10 cellular contexts compared by ENCODE assay signal in genomic region chr1:165943198-165943597, GRCh38.
DNase-seq lines count a peak whose midpoint lies in the region; ATAC-seq, FAIRE-seq and TF ChIP-seq lines count a peak whose summit lies in the region.
"Had no signal": no experiment of that assay in that cellular context is flagged by ENCODE, and none has a peak within 500 bp of the region (broad histone marks: within the 10 kb centered on the region; RNA-seq: fewer than 3 reads in every experiment).

No MANE protein-coding gene starts in this region.

- FAIRE-seq in K562 (lab: Jason Lieb, UNC) = peak; percentile 23

- peaks cover 0 to 4% of the 10 kb centered on the region in 2 experiments; a peak in 1 of 5 replicates for H3K4me1 ChIP-seq in K562 (replicated peaks in 1 of 2; ENCODE audit: control insufficient read depth in 2 of 2, insufficient read depth in 2 of 2, low read length in 2 of 2)
- H3K4me1 ChIP-seq: prostate gland had no signal

- no TSS peak for BruUV-seq in K562 (replicated peaks; lab: Mats Ljungman, UMichigan)

- POLR2A ChIA-PET in K562 (lab: Yijun Ruan, JAX) = interaction anchor here (1.8 kb wide), 1 partner anchor 9 kb away, joined by 4 read pairs; no protein-coding TSS in a partner anchor

- H3K27me3 ChIP-seq in K562 (ENCODE audit: control insufficient read depth in 2 of 2, insufficient read depth in 2 of 2, low read length in 2 of 2) = peaks cover 34 to 40% of the 10 kb centered on the region in 2 experiments
- H3K27me3 ChIP-seq in brain microvascular endothelial cell (replicated peaks) = no peaks in the 10 kb centered on the region

- CTCF ChIA-PET in K562 (lab: Yijun Ruan, JAX; ENCODE audit: low intra/inter-chr PET ratio) = no interaction called here

- no peak overlapping the region for H3K4me3 ChIP-seq in AG10803 (ENCODE audit: low read length)
- no peak overlapping the region for H3K4me3 ChIP-seq in K562
- H3K4me3 ChIP-seq in brain microvascular endothelial cell (ENCODE audit: low read depth, low read length) = no peak overlapping the region
- H3K4me3 ChIP-seq: prostate gland had no signal

- no peak for TF ChIP-seq POLR2A in K562 (conservative IDR thresholded peaks at IDR 0.05)

- no peak overlapping the region for H3K4me2 ChIP-seq in K562 (ENCODE audit: insufficient read depth, low read length)

- no peaks in the 10 kb centered on the region for H3K9me1 ChIP-seq in K562 (ENCODE audit: control insufficient read depth, insufficient read depth, low read length)

- in situ Hi-C loops in K562 (cut with MboI) = no loop called here
- in situ Hi-C loops in brain microvascular endothelial cell (cut with HindIII; ENCODE audit: low pct_ligation_motif_present, low sequenced_read_pairs) = no loop called here

- H3K36me3 ChIP-seq in K562 (ENCODE audit: control insufficient read depth, insufficient read depth, low read length) (no peaks in the 10 kb centered on the region), brain microvascular endothelial cell (replicated peaks) (no peaks in the 10 kb centered on the region)
- H3K36me3 ChIP-seq: prostate gland had no signal

- TF ChIP-seq CTCF in AG10803 (conservative IDR thresholded peaks at IDR 0.05; ENCODE audit: low read length) (0 out of 2 replicates have a peak, but pooled peaks have one; percentile 6), K562 (IDR thresholded peaks at IDR 0.05 in 2 of 3, conservative IDR thresholded peaks at IDR 0.05 in 1 of 3; ENCODE audit: insufficient read depth in 2 of 3, low read depth in 1 of 3, low read length in 3 of 3) (no peak), brain microvascular endothelial cell (IDR thresholded peaks at IDR 0.05; ENCODE audit: low read depth, low read length, missing control alignments) (no peak)

- ATAC-seq in GM18868 (IDR thresholded peaks at IDR 0.05; ENCODE audit: unreplicated experiment) (peak; percentile 63), HG03432 (IDR thresholded peaks at IDR 0.05; ENCODE audit: unreplicated experiment) (peak; percentile 64), K562 (peak; percentile 54; the same call in 2 of the 3 replicates), GM18870 (IDR thresholded peaks at IDR 0.05; ENCODE audit: unreplicated experiment) (no peak)
- ATAC-seq: activated CD8-positive, alpha-beta T cell treated with anti-CD3 and anti-CD28 coated beads, Interleukin-2, amount 10 ng/mL, durations not matched to agents 7 days and 5 days had no signal

- no peaks in the 10 kb centered on the region for H3K9me3 ChIP-seq in K562 (replicated peaks; ENCODE audit: control insufficient read depth, insufficient read depth, low read depth, low read length)
- H3K9me3 ChIP-seq: prostate gland had no signal

- TF ChIP-seq EP300 in K562 (IDR thresholded peaks at IDR 0.05; ENCODE audit: low read length) = no peak

- no peaks in the 10 kb centered on the region for H4K20me1 ChIP-seq in K562 (replicated peaks; ENCODE audit: control insufficient read depth, insufficient read depth, low read length)

- H3K27ac ChIP-seq in K562 (ENCODE audit: extremely low read depth, low read depth, low read length) (no peak overlapping the region), brain microvascular endothelial cell (no peak overlapping the region)
- H3K27ac ChIP-seq: prostate gland had no signal

- no peak overlapping the region for H2AFZ ChIP-seq in K562 (ENCODE audit: low read depth, low read length)

- no peak for TF ChIP-seq RAD21 in K562 (CRISPR knock-in tag; conservative IDR thresholded peaks at IDR 0.05 in 1 of 2, IDR thresholded peaks at IDR 0.05 in 1 of 2)

- DNase-seq in AG10803 (ENCODE audit: low read depth) (no peak), K562 (ENCODE audit: extremely low read depth in 1 of 4, low spot score in 3 of 4) (peak in 1 of 4 experiments; percentile 19), brain microvascular endothelial cell (no peak), NCI-H2107 treated with DMSO at 0.1 percent for 48 hours (lab: John Stamatoyannopoulos, UW; ENCODE audit: unreplicated experiment) (no peak), HuH-7 (ENCODE audit: low spot score) (no peak)
- DNase-seq: activated CD8-positive, alpha-beta T cell treated with anti-CD3 and anti-CD28 coated beads, Interleukin-2, amount 10 ng/mL, durations not matched to agents 7 days and 5 days had no signal

- no peaks in the 10 kb centered on the region for H3K79me2 ChIP-seq in K562 (ENCODE audit: control insufficient read depth, insufficient read depth, low read length)

- no peak overlapping the region for H3K9ac ChIP-seq in K562 (ENCODE audit: insufficient read depth in 1 of 2, low read depth in 2 of 2, low read length in 2 of 2)

- intact Hi-C loops in K562 (cut with micrococcal nuclease) = no loop called here

TF ChIP-seq in K562, 482 proteins besides CTCF, POLR2A, EP300 and RAD21:
- TF ChIP-seq ZKSCAN8 (CRISPR knock-in tag; IDR thresholded peaks at IDR 0.05) (no peak), POLR3A (IDR thresholded peaks at IDR 0.05; ENCODE audit: borderline replicate concordance, extremely low read depth, insufficient read depth, insufficient read length) (no peak), CBX1 (IDR thresholded peaks at IDR 0.05; ENCODE audit: low read depth) (no peak), RFX1 (IDR thresholded peaks at IDR 0.05) (no peak), KLF16 (IDR thresholded peaks at IDR 0.05) (no peak), MYNN (IDR thresholded peaks at IDR 0.05) (no peak), MYNN (CRISPR knock-in tag; IDR thresholded peaks at IDR 0.05) (no peak), SNAPC5 (CRISPR knock-in tag; IDR thresholded peaks at IDR 0.05) (no peak), PHF21A (IDR thresholded peaks at IDR 0.05; ENCODE audit: borderline replicate concordance, low read depth) (no peak), RREB1 (CRISPR knock-in tag; IDR thresholded peaks at IDR 0.05) (no peak), ERF (CRISPR knock-in tag; IDR thresholded peaks at IDR 0.05) (no peak), E2F3 (CRISPR knock-in tag; IDR thresholded peaks at IDR 0.05) (no peak), DPF2 (IDR thresholded peaks at IDR 0.05) (no peak), CHD4 (IDR thresholded peaks at IDR 0.05; ENCODE audit: insufficient read depth, insufficient replicate concordance, low read depth, low read length, poor library complexity, severe bottlenecking) (no peak)
